Comparison of ENCODE assay signal across 27 cellular contexts in the genomic region with DNA sequence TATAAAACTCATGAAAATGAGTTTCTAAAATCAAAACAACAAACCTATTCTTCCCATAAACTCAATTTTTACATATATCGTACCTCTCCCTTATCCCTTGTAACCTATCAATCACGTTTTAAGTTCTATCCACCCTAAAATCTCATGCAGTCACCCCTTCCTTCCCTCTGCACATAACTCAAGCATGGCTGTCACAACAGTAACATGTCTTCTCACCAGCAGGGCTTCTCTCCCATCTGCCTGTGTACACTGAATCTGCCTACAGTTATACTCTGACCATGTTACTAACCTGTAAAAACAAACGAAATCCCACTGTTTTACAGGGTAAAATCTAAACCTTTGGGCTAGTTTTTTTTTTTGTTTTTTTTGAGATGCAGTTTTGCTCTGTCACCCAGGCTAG.
DNase-seq lines count a peak whose midpoint lies in the region; ATAC-seq and TF ChIP-seq lines count a peak whose summit lies in the region.
"Had no signal": no experiment of that assay in that cellular context is flagged by ENCODE, and none has a peak within 500 bp of the region (broad histone marks: within the 10 kb centered on the region; RNA-seq: fewer than 3 reads in every experiment).

No MANE protein-coding gene starts in this region.

- H3K23me2 ChIP-seq in H9 (ENCODE audit: insufficient read length, low read depth, low read length, poor library complexity, severe bottlenecking): no peaks in the 10 kb centered on the region

- no peak overlapping the region for H2BK12ac ChIP-seq in H9 (ENCODE audit: insufficient read length, low read depth, low read length)
- no peak overlapping the region for H2BK12ac ChIP-seq in trophoblast cell (ENCODE audit: low read length)

- peaks cover 22% of the 10 kb centered on the region for H3K36me3 Mint-ChIP-seq in activated CD4-positive, alpha-beta T cell treated with anti-CD3 and anti-CD28 coated beads, Interleukin-2, amount 10 ng/mL, durations not matched to agents 24 days and 14 days (ENCODE audit: low read depth)
- H3K36me3 Mint-ChIP-seq in H9 (ENCODE audit: insufficient read depth in 1 of 3, low read depth in 3 of 3) (peaks cover 18 to 63% (median 51%) of the 10 kb centered on the region in 3 experiments), T-helper 17 cell (ENCODE audit: low read depth) (peaks cover 2% of the 10 kb centered on the region), immature natural killer cell (peaks cover 15 to 26% (median 20%) of the 10 kb centered on the region in 3 donors)

- peaks cover 3% of the 10 kb centered on the region for H3K4me1 Mint-ChIP-seq in activated CD4-positive, alpha-beta T cell treated with anti-CD3 and anti-CD28 coated beads, Interleukin-2, amount 10 ng/mL, durations not matched to agents 24 days and 14 days
- H3K4me1 Mint-ChIP-seq in H9 (peaks cover 51 to 66% of the 10 kb centered on the region in 2 experiments), T-helper 17 cell (peaks cover 16% of the 10 kb centered on the region), immature natural killer cell (peaks cover 14 to 22% of the 10 kb centered on the region in 2 donors)

- intact Hi-C loops in activated CD4-positive, alpha-beta T cell treated with anti-CD3 and anti-CD28 coated beads, Interleukin-2, amount 10 ng/mL, durations not matched to agents 24 days and 14 days (cut with micrococcal nuclease): no loop called here
- intact Hi-C loops in esophagus squamous epithelium (cut with DNase I): no loop called here

- H3K4me3 ChIP-seq in trophoblast cell (ENCODE audit: low read depth, low read length): no peak overlapping the region
- H3K4me3 ChIP-seq in esophagus squamous epithelium: no peak overlapping the region
- H3K4me3 ChIP-seq: ascending aorta, GM12878, SK-N-MC had no signal

- H3K79me1 ChIP-seq in H9 (ENCODE audit: insufficient read depth, low read depth, low read length, poor library complexity, severe bottlenecking) (no peaks in the 10 kb centered on the region), trophoblast cell (ENCODE audit: low read length) (no peaks in the 10 kb centered on the region)

- no peak overlapping the region for H3K4ac ChIP-seq in H9 (ENCODE audit: low read depth, low read length)
- no peak overlapping the region for H3K4ac ChIP-seq in trophoblast cell (ENCODE audit: low read depth, low read length)

- H2BK120ac ChIP-seq in H9 (ENCODE audit: low read depth, low read length, poor library complexity, severe bottlenecking): no peak overlapping the region
- no peak overlapping the region for H2BK120ac ChIP-seq in trophoblast cell (ENCODE audit: insufficient read depth, low read length, poor library complexity)

- H3K27ac ChIP-seq in H9 (ENCODE audit: insufficient read length, low read depth, low read length): no peak overlapping the region
- no peak overlapping the region for H3K27ac ChIP-seq in trophoblast cell (ENCODE audit: low read depth, low read length)
- no peak overlapping the region for H3K27ac ChIP-seq in esophagus squamous epithelium
- H3K27ac ChIP-seq: ascending aorta, SK-N-MC had no signal

- H2AFZ ChIP-seq in H9 (ENCODE audit: low read length) (no peak overlapping the region), trophoblast cell (ENCODE audit: insufficient read depth, low read length, poor library complexity) (no peak overlapping the region)

- H4K12ac ChIP-seq in trophoblast cell (ENCODE audit: low read depth, low read length): no peak overlapping the region

- no peak for TF ChIP-seq POLR2A in esophagus squamous epithelium (IDR thresholded peaks at IDR 0.05)

- peaks cover 28% of the 10 kb centered on the region for H3K9me3 Mint-ChIP-seq in activated CD4-positive, alpha-beta T cell treated with anti-CD3 and anti-CD28 coated beads, Interleukin-2, amount 10 ng/mL, durations not matched to agents 24 days and 14 days
- H3K9me3 Mint-ChIP-seq in H9: peaks cover 28 to 49% of the 10 kb centered on the region in 2 experiments
- H3K9me3 Mint-ChIP-seq in immature natural killer cell: peaks cover 0 to 2% (median 0%) of the 10 kb centered on the region in 6 donors

- H3K23ac ChIP-seq in H9 (ENCODE audit: insufficient read length, low read depth, low read length) (no peak overlapping the region), trophoblast cell (ENCODE audit: low read length) (no peak overlapping the region)

- H3K18ac ChIP-seq in H9 (ENCODE audit: insufficient read length, low read depth, low read length) (no peak overlapping the region), trophoblast cell (ENCODE audit: low read length) (no peak overlapping the region)

- DNase-seq in activated CD4-positive, alpha-beta T cell treated with anti-CD3 and anti-CD28 coated beads, Interleukin-2, amount 10 ng/mL, durations not matched to agents 24 days and 14 days: no peak
- no peak for DNase-seq in activated CD4-positive, alpha-beta T cell treated with anti-CD3 and anti-CD28 coated beads for 1 hour
- DNase-seq in H9 (no peak), T-helper 17 cell (no peak), immature natural killer cell (no peak), trophoblast cell (no peak), esophagus squamous epithelium (lab: John Stamatoyannopoulos, UW) (no peak)
- DNase-seq: 8988T; activated CD4-positive, alpha-beta T cell treated with anti-CD3 and anti-CD28 coated beads for 48 hours; activated gamma-delta T cell treated with Interleukin-2 at 50 U/mL for 16 hours; activated naive CD8-positive, alpha-beta T cell treated with anti-CD3 and anti-CD28 coated beads, Interleukin-2, amount 10 ng/mL, durations not matched to agents 7 days and 5 days; activated T-cell treated with anti-CD3 and anti-CD28 coated beads, Interleukin-2, amount 50 U/mL, for 24 hours; CD4-positive, alpha-beta memory T cell; cortex of kidney; DMS 273 treated with DMSO at 0.1 percent for 48 hours; effector memory CD4-positive, alpha-beta T cell; NCI-H1092; NCI-H2029; NK-92 treated with Interleukin-12 subunit alpha and Interleukin-12 subunit beta, amount 100 ng/mL, for 24 hours; PC-3; small intestine; stimulated activated naive CD4-positive, alpha-beta T cell had no signal

- H3K36me3 ChIP-seq in trophoblast cell (ENCODE audit: control insufficient read depth in 1 of 2, insufficient read depth in 2 of 2, low read length in 2 of 2) (peaks cover 2 to 3% of the 10 kb centered on the region in 2 experiments), esophagus squamous epithelium (peaks cover 0 to 9% (median 0%) of the 10 kb centered on the region in 3 donors)

- H3K27me3 ChIP-seq in H9 (ENCODE audit: insufficient read depth, low read length) (no peaks in the 10 kb centered on the region), trophoblast cell (ENCODE audit: insufficient read depth, low read length) (no peaks in the 10 kb centered on the region), esophagus squamous epithelium (no peaks in the 10 kb centered on the region)
- H3K27me3 ChIP-seq: ascending aorta had no signal

- no peak overlapping the region for H3K9ac ChIP-seq in H9 (ENCODE audit: extremely low read depth, insufficient read length, low read length)
- no peak overlapping the region for H3K9ac ChIP-seq in trophoblast cell (ENCODE audit: low read length)

- no peak overlapping the region for H3K4me2 ChIP-seq in H9 (ENCODE audit: insufficient read depth, insufficient read length, low read length)
- no peak overlapping the region for H3K4me2 ChIP-seq in trophoblast cell (ENCODE audit: low read length)

- no peak overlapping the region for H2BK15ac ChIP-seq in H9 (ENCODE audit: low read depth, low read length)

- no peak overlapping the region for H2BK20ac ChIP-seq in H9 (ENCODE audit: low read depth, low read length, poor library complexity, severe bottlenecking)

- H3K9me3 ChIP-seq in H9 (ENCODE audit: control insufficient read depth, low read depth, low read length) (peaks cover 4% of the 10 kb centered on the region), T-helper 17 cell (ENCODE audit: control insufficient read depth, low read length, poor library complexity, severe bottlenecking) (no peaks in the 10 kb centered on the region), trophoblast cell (ENCODE audit: insufficient read depth, low read depth, low read length) (no peaks in the 10 kb centered on the region), esophagus squamous epithelium (no peaks in the 10 kb centered on the region)
- H3K9me3 ChIP-seq: ascending aorta had no signal

- no peak overlapping the region for H4K5ac ChIP-seq in H9 (ENCODE audit: insufficient read length, low read depth, low read length)

- no peak overlapping the region for H3K56ac ChIP-seq in H9 (ENCODE audit: insufficient read length, low read depth, low read length)

- peak overlapping the region; percentile 1 for H3K27ac Mint-ChIP-seq in activated CD4-positive, alpha-beta T cell treated with anti-CD3 and anti-CD28 coated beads, Interleukin-2, amount 10 ng/mL, durations not matched to agents 24 days and 14 days
- H3K27ac Mint-ChIP-seq in H9 (peak overlapping the region in 2 of 3 experiments; percentile 52 to 66; a peak in 4 of 7 replicates), T-helper 17 cell (peak overlapping the region; percentile 89), immature natural killer cell (peak overlapping the region; percentile 5 to 61 (median 32))
- H3K27ac Mint-ChIP-seq: activated naive CD8-positive, alpha-beta T cell treated with anti-CD3 and anti-CD28 coated beads, Interleukin-2, amount 10 ng/mL, durations not matched to agents 7 days and 5 days; activated T-cell treated with anti-CD3 and anti-CD28 coated beads, Interleukin-2, amount 50 U/mL, for 24 hours; memory B cell had no signal

- no peak overlapping the region for H2BK5ac ChIP-seq in H9 (ENCODE audit: insufficient read length, low read length)
- H2BK5ac ChIP-seq in trophoblast cell (ENCODE audit: low read depth, low read length, poor library complexity): no peak overlapping the region

- H4K20me1 ChIP-seq in H9 (ENCODE audit: control insufficient read depth, insufficient read depth, insufficient read length): no peaks in the 10 kb centered on the region

- H3T11ph ChIP-seq in H9 (ENCODE audit: low read length): no peak overlapping the region

- H3K27me3 Mint-ChIP-seq in activated CD4-positive, alpha-beta T cell treated with anti-CD3 and anti-CD28 coated beads, Interleukin-2, amount 10 ng/mL, durations not matched to agents 24 days and 14 days: no peaks in the 10 kb centered on the region
- no peaks in the 10 kb centered on the region for H3K27me3 Mint-ChIP-seq in H9 (ENCODE audit: low read depth)
- H3K27me3 Mint-ChIP-seq in T-helper 17 cell: no peaks in the 10 kb centered on the region
- H3K27me3 Mint-ChIP-seq in immature natural killer cell (ENCODE audit: low read depth in 3 of 3): no peaks in the 10 kb centered on the region
- H3K27me3 Mint-ChIP-seq: activated naive CD8-positive, alpha-beta T cell treated with anti-CD3 and anti-CD28 coated beads, Interleukin-2, amount 10 ng/mL, durations not matched to agents 7 days and 5 days; activated T-cell treated with anti-CD3 and anti-CD28 coated beads, Interleukin-2, amount 50 U/mL, for 24 hours; CD4-positive, alpha-beta memory T cell; memory B cell had no signal

- ATAC-seq in T-helper 17 cell (no peak), GM18867 (IDR thresholded peaks at IDR 0.05; ENCODE audit: unreplicated experiment) (no peak)
- ATAC-seq: GM12878, PC-3 had no signal

- TF ChIP-seq CTCF in H9 (conservative IDR thresholded peaks at IDR 0.05): no peak
- TF ChIP-seq CTCF in esophagus squamous epithelium (IDR thresholded peaks at IDR 0.05): no peak

- H3K79me2 ChIP-seq in H9 (ENCODE audit: insufficient read depth, low read length) (no peaks in the 10 kb centered on the region; the same call in 1 of the 2 replicates), trophoblast cell (ENCODE audit: control insufficient read depth, insufficient read depth, low read length, poor library complexity) (no peaks in the 10 kb centered on the region)

- no peak overlapping the region for H3K14ac ChIP-seq in H9 (ENCODE audit: insufficient read depth, low read length)
- H3K14ac ChIP-seq in trophoblast cell (ENCODE audit: low read length): no peak overlapping the region

- H2AK5ac ChIP-seq in H9 (ENCODE audit: insufficient read length, low read length) (no peak overlapping the region), trophoblast cell (ENCODE audit: low read length) (no peak overlapping the region)

- 100% methylated on average over 2 of the region's 3 CpGs for WGBS in H9 (ENCODE audit: extremely low coverage, insufficient read length, low lambda C conversion rate)
- 100% methylated on average over 2 of the region's 3 CpGs for WGBS in trophoblast cell (ENCODE audit: extremely low coverage, insufficient coverage, insufficient read length)
- WGBS in esophagus squamous epithelium, 2 donors: 69 to 74% methylated on average over 3 of the region's 3 CpGs

- H4K8ac ChIP-seq in H9 (replicated peaks; ENCODE audit: insufficient read length, low read depth, low read length): no peak overlapping the region
- H4K8ac ChIP-seq in trophoblast cell (ENCODE audit: low read depth, low read length): no peak overlapping the region

- no peak overlapping the region for H4K91ac ChIP-seq in H9 (ENCODE audit: insufficient read length, low read depth, low read length)
- H4K91ac ChIP-seq in trophoblast cell (ENCODE audit: low read depth, low read length): no peak overlapping the region

- peaks cover 9% of the 10 kb centered on the region for H3K4me1 ChIP-seq in H9 (ENCODE audit: insufficient read depth, low read length)
- H3K4me1 ChIP-seq in trophoblast cell (ENCODE audit: control insufficient read depth in 1 of 2, insufficient read depth in 2 of 2, low read length in 2 of 2): no peaks in the 10 kb centered on the region
- no peaks in the 10 kb centered on the region for H3K4me1 ChIP-seq in esophagus squamous epithelium
- H3K4me1 ChIP-seq: ascending aorta had no signal

- H3K4me3 Mint-ChIP-seq in activated CD4-positive, alpha-beta T cell treated with anti-CD3 and anti-CD28 coated beads, Interleukin-2, amount 10 ng/mL, durations not matched to agents 24 days and 14 days: no peak overlapping the region
- H3K4me3 Mint-ChIP-seq in H9 (no peak overlapping the region), T-helper 17 cell (peak overlapping the region; percentile 64), immature natural killer cell (peak overlapping the region; percentile 3 to 66 (median 21))
- H3K4me3 Mint-ChIP-seq: activated naive CD8-positive, alpha-beta T cell treated with anti-CD3 and anti-CD28 coated beads, Interleukin-2, amount 10 ng/mL, durations not matched to agents 7 days and 5 days; activated T-cell treated with anti-CD3 and anti-CD28 coated beads, Interleukin-2, amount 50 U/mL, for 24 hours; memory B cell had no signal

Comparison
In these comparisons a context has a peak if more than half of its experiments do, and no peak if none do; other contexts are left out.
1. H3K27ac Mint-ChIP-seq: peak in every context shown above with its lines; median percentile 89 in T-helper 17 cell; 59 in H9; 32 in immature natural killer cell; 1 in activated CD4-positive, alpha-beta T cell treated with anti-CD3 and anti-CD28 coated beads, Interleukin-2, amount 10 ng/mL, durations not matched to agents 24 days and 14 days.
2. H3K4me3 Mint-ChIP-seq: peak in T-helper 17 cell (single experiment) and immature natural killer cell (5 of 5); none in activated CD4-positive, alpha-beta T cell treated with anti-CD3 and anti-CD28 coated beads, Interleukin-2, amount 10 ng/mL, durations not matched to agents 24 days and 14 days (single experiment) and H9 (0 of 2).